24 cellular contexts compared by ENCODE assay signal in genomic region chr3:106245400-106245799, GRCh38.
"Had no signal": no experiment of that assay in that cellular context is flagged by ENCODE, and none has a peak within 500 bp of the region (broad histone marks: within the 10 kb centered on the region; RNA-seq: fewer than 3 reads in every experiment).

No MANE protein-coding gene starts in this region.

- H3K4me1 Mint-ChIP-seq: neural crest cell had no signal

- H3K27me3 Mint-ChIP-seq: effector memory CD8-positive, alpha-beta T cell; naive B cell; natural killer cell treated with Interleukin-12 subunit alpha and Interleukin-12 subunit beta and Interleukin-15 and Interleukin-18, amount 100 ng/mL, for 72 hours; stimulated activated naive B cell treated with anti-CD40 and anti-IgM and Interleukin-4, amounts not matched to agents 10 μg/mL and 1 μg/mL and 100 μg/mL, for 72 hours; stimulated activated naive CD8-positive, alpha-beta T cell treated with anti-CD3 and anti-CD28 coated beads, Interleukin-15, Interleukin-2, amounts not matched to agents 100 ng/mL and 50 ng/mL, for 24 hours had no signal

- H3K27ac ChIP-seq: lower lobe of right lung, prostate gland, skin epidermis, thoracic aorta, tibial nerve, upper lobe of left lung had no signal

- FAIRE-seq: endometrium, frontal cortex, keratinocyte, urothelium cell line had no signal

- H3K4me1 ChIP-seq: lower lobe of right lung, prostate gland, tibial nerve, upper lobe of left lung had no signal

- H3K27ac Mint-ChIP-seq: effector memory CD8-positive, alpha-beta T cell; naive B cell; natural killer cell treated with Interleukin-12 subunit alpha and Interleukin-12 subunit beta and Interleukin-15 and Interleukin-18, amount 100 ng/mL, for 72 hours; stimulated activated naive CD8-positive, alpha-beta T cell treated with anti-CD3 and anti-CD28 coated beads, Interleukin-15, Interleukin-2, amounts not matched to agents 100 ng/mL and 50 ng/mL, for 24 hours had no signal

- H3K4me3 Mint-ChIP-seq: effector memory CD8-positive, alpha-beta T cell; naive B cell; natural killer cell treated with Interleukin-12 subunit alpha and Interleukin-12 subunit beta and Interleukin-15 and Interleukin-18, amount 100 ng/mL, for 72 hours; neural crest cell; stimulated activated naive B cell treated with anti-CD40 and anti-IgM and Interleukin-4, amounts not matched to agents 10 μg/mL and 1 μg/mL and 100 μg/mL, for 72 hours; stimulated activated naive CD8-positive, alpha-beta T cell treated with anti-CD3 and anti-CD28 coated beads, Interleukin-15, Interleukin-2, amounts not matched to agents 100 ng/mL and 50 ng/mL, for 24 hours had no signal

- H3K36me3 ChIP-seq: lower lobe of right lung, prostate gland, thoracic aorta, tibial nerve, upper lobe of left lung had no signal

- ATAC-seq: effector memory CD8-positive, alpha-beta T cell; left ventricle myocardium superior; lower lobe of right lung; mucosa of descending colon; natural killer cell treated with Interleukin-12 subunit alpha and Interleukin-12 subunit beta and Interleukin-15 and Interleukin-18, amount 100 ng/mL, for 72 hours; right cardiac atrium; stimulated activated naive B cell treated with anti-CD40 and anti-IgM and Interleukin-4, amounts not matched to agents 10 μg/mL and 1 μg/mL and 100 μg/mL, for 72 hours had no signal

- DNase-seq: cortex of kidney; effector memory CD8-positive, alpha-beta T cell; hypothalamus; left ventricle myocardium superior; lower lobe of right lung; mucosa of descending colon; naive B cell; nucleus accumbens; right cardiac atrium; stimulated activated CD4-positive, alpha-beta T cell treated with anti-CD3 and anti-CD28 coated beads, Interleukin-15, amount 100 ng/mL, for 24 hours; stimulated activated CD4-positive, alpha-beta T cell treated with anti-CD3 and anti-CD28 coated beads, Interleukin-2, amount 100 ng/mL, for 48 hours; stimulated activated naive B cell treated with anti-CD40 and anti-IgM and Interleukin-4, amounts not matched to agents 10 μg/mL and 1 μg/mL and 100 μg/mL, for 72 hours; upper lobe of left lung had no signal

- H3K9me3 ChIP-seq: lower lobe of right lung, mucosa of descending colon, prostate gland, thoracic aorta, tibial nerve, upper lobe of left lung had no signal

- H3K27me3 ChIP-seq: tibial nerve, upper lobe of left lung had no signal

- H3K36me3 Mint-ChIP-seq: naive B cell had no signal

- H3K4me3 ChIP-seq: lower lobe of right lung, mucosa of descending colon, prostate gland, skin epidermis, thoracic aorta, tibial nerve, upper lobe of left lung had no signal
